1 cellular context compared by ENCODE assay signal in genomic region chr10:32337343-32337742, GRCh38.
TF ChIP-seq lines count a peak whose summit lies in the region.

No MANE protein-coding gene starts in this region.

TF ChIP-seq in GM12878, 131 proteins besides CTCF, POLR2A, EP300 and RAD21:
- no peak for TF ChIP-seq MAX (IDR thresholded peaks at IDR 0.05; ENCODE audit: low read depth, low read length)
- TF ChIP-seq MYC (IDR thresholded peaks at IDR 0.05; ENCODE audit: insufficient read depth, insufficient read length, insufficient replicate concordance, low read length, severe bottlenecking) = no peak
- no peak for TF ChIP-seq SUPT20H (IDR thresholded peaks at IDR 0.05; ENCODE audit: borderline replicate concordance, control insufficient read depth, low read depth, low read length)
- no peak for TF ChIP-seq BCL3 (IDR thresholded peaks at IDR 0.05; ENCODE audit: borderline replicate concordance, insufficient read depth, low read depth, low read length, poor library complexity, severe bottlenecking)
- no peak for TF ChIP-seq CREM (IDR thresholded peaks at IDR 0.05; ENCODE audit: low read depth)
- no peak for TF ChIP-seq POLR2AphosphoS2 (IDR thresholded peaks at IDR 0.05; ENCODE audit: low read depth, low read length)
- TF ChIP-seq POLR2AphosphoS5 (IDR thresholded peaks at IDR 0.05; ENCODE audit: low read length) = peak; percentile 41; the same call in 1 of the 2 replicates
- TF ChIP-seq FOXK2 (IDR thresholded peaks at IDR 0.05) = no peak
- TF ChIP-seq CHD1 (IDR thresholded peaks at IDR 0.05; ENCODE audit: low read depth, low read length) = no peak
- TF ChIP-seq CUX1 (IDR thresholded peaks at IDR 0.05; ENCODE audit: insufficient replicate concordance, low read depth, low read length) = no peak
- TF ChIP-seq ZNF24 (IDR thresholded peaks at IDR 0.05) = peak; percentile 47; the same call in 1 of the 2 replicates
